ENCODE assay signal across 32 cellular contexts in genomic region chr1:74375376-74375775, GRCh38.
"Had no signal": no experiment of that assay in that cellular context is flagged by ENCODE, and none has a peak within 500 bp of the region (broad histone marks: within the 10 kb centered on the region; RNA-seq: fewer than 3 reads in every experiment).

No MANE protein-coding gene starts in this region.

- H3K36me3 ChIP-seq: brain microvascular endothelial cell, SJCRH30 had no signal

- DNase-seq: activated B cell treated with CpG ODN at 0.5 μM for 24 hours; activated CD4-positive, alpha-beta memory T cell treated with anti-CD3 and anti-CD28 coated beads for 36 hours; activated CD4-positive, alpha-beta T cell treated with anti-CD3 and anti-CD28 coated beads for 4 hours; activated CD4-positive, alpha-beta T cell treated with anti-CD3 and anti-CD28 coated beads, Interleukin-2, amount 50 U/mL, for 1 hour; activated CD4-positive, CD25-positive, alpha-beta regulatory T cell treated with anti-CD3 and anti-CD28 coated beads, Interleukin-2, amount 50 U/mL, for 72 hours; activated CD8-positive, alpha-beta memory T cell treated with anti-CD3 and anti-CD28 coated beads, Interleukin-2, amount 50 U/mL, for 4 hours; activated gamma-delta T cell treated with Interleukin-2 at 50 U/mL for 16 hours; activated naive CD4-positive, alpha-beta T cell treated with anti-CD3 and anti-CD28 coated beads for 36 hours; activated T-cell treated with anti-CD3 and anti-CD28 coated beads for 4 hours; activated T-cell treated with anti-CD3 and anti-CD28 coated beads, Interleukin-2, amount 50 U/mL, for 4 hours; amniotic stem cell; aorta; brain microvascular endothelial cell; central memory CD4-positive, alpha-beta T cell; NCI-H1092 treated with DMSO at 0.1 percent for 48 hours; NCI-H1417; NCI-H146; NCI-H187; NCI-H2029 treated with DMSO at 0.1 percent for 48 hours; NCI-H226; NCI-H446 treated with DMSO at 0.1 percent for 48 hours; NCI-H524; SHP77; SJCRH30; SW 1271; T-helper 1 cell; T-helper 2 cell; T-helper 9 cell had no signal

- H3K27me3 ChIP-seq: brain microvascular endothelial cell, SJCRH30 had no signal

- H3K4me1 ChIP-seq: SJCRH30 had no signal

- H3K4me3 ChIP-seq: K562, SJCRH30 had no signal

- ATAC-seq: activated naive CD4-positive, alpha-beta T cell treated with anti-CD3 and anti-CD28 coated beads, Interleukin-2, amount 50 U/mL, for 72 hours; activated T-cell treated with anti-CD3 and anti-CD28 coated beads, Interleukin-2, amount 50 U/mL, for 4 hours; K562; Panc1 had no signal

- H3K9me3 ChIP-seq: SJCRH30 had no signal

- H3K27ac ChIP-seq: brain microvascular endothelial cell, SJCRH30, VCaP had no signal
